20 cellular contexts compared by ENCODE assay signal in the genomic region with DNA sequence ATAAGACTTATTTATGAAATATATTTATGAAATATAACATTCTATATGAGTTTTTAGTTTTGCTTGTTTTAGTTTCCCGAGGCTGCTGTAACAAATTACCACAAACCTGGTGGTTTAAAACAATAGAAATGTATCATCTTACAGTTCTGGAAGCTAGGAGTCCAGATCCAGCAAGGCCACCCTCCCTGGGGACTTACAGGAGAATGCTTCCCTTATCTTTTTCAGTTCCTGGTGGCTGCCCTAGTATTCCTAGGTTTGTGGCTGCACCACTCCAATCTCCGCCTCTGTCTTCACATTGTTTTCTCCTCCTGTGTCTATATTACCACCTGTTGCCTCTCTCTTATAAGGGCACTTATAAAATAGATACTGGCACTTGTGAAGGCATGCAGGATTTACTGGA.
A peak's percentile ranks its signal among the peaks of the same experiment; 100 is the strongest.
DNase-seq lines count a peak whose midpoint lies in the region; TF ChIP-seq lines count a peak whose summit lies in the region.
"Had no signal": no experiment of that assay in that cellular context is flagged by ENCODE, and none has a peak within 500 bp of the region (broad histone marks: within the 10 kb centered on the region; RNA-seq: fewer than 3 reads in every experiment).

No MANE protein-coding gene starts in this region.

- H2AFZ ChIP-seq in neural progenitor cell (replicated peaks): no peak overlapping the region
- H2AFZ ChIP-seq: GM23248, PC-9 had no signal

- peak overlapping the region; percentile 35 for H3K4me2 ChIP-seq in neural progenitor cell
- H3K4me2 ChIP-seq: A549, PC-9 had no signal

- peaks cover 14% of the 10 kb centered on the region for H3F3A ChIP-seq in neural progenitor cell (ENCODE audit: low read depth)

- TF ChIP-seq CTCF in neural progenitor cell (IDR thresholded peaks at IDR 0.05): no peak

- H3K4me1 Mint-ChIP-seq in neural progenitor cell: peaks cover 3% of the 10 kb centered on the region
- H3K4me1 Mint-ChIP-seq: IgD-negative memory B cell had no signal

- H3K27ac Mint-ChIP-seq in neural progenitor cell: no peak overlapping the region
- H3K27ac Mint-ChIP-seq: IgD-negative memory B cell had no signal

- no peak overlapping the region for H3K27ac ChIP-seq in neural progenitor cell
- H3K27ac ChIP-seq: A549, GM23248, HL-60, PC-9, SJSA1 had no signal

- no peak overlapping the region for H3K4me3 ChIP-seq in neural progenitor cell
- H3K4me3 ChIP-seq: A549, GM23248, PC-9, SJSA1 had no signal

- no peaks in the 10 kb centered on the region for H3K27me3 Mint-ChIP-seq in neural progenitor cell (ENCODE audit: insufficient read depth, low read depth)
- H3K27me3 Mint-ChIP-seq: IgD-negative memory B cell had no signal

- no peaks in the 10 kb centered on the region for H3K9me3 ChIP-seq in neural progenitor cell (ENCODE audit: low read depth)
- H3K9me3 ChIP-seq: A549, SJSA1 had no signal

- no peaks in the 10 kb centered on the region for H4K20me1 ChIP-seq in neural progenitor cell (ENCODE audit: low read depth)

- H3K36me3 Mint-ChIP-seq in neural progenitor cell: no peaks in the 10 kb centered on the region
- H3K36me3 Mint-ChIP-seq: IgD-negative memory B cell had no signal

- no peak overlapping the region for H3K9ac ChIP-seq in neural progenitor cell
- H3K9ac ChIP-seq: GM23248 had no signal

- no peaks in the 10 kb centered on the region for H3K79me2 ChIP-seq in neural progenitor cell (ENCODE audit: low read depth)

- no peaks in the 10 kb centered on the region for H3K36me3 ChIP-seq in neural progenitor cell
- H3K36me3 ChIP-seq: SJSA1 had no signal

- H3K9me3 Mint-ChIP-seq in neural progenitor cell: no peaks in the 10 kb centered on the region
- H3K9me3 Mint-ChIP-seq: IgD-negative memory B cell had no signal

- H3K4me1 ChIP-seq in neural progenitor cell: peaks cover 32% of the 10 kb centered on the region
- H3K4me1 ChIP-seq: A549, SJSA1 had no signal

- H3K27me3 ChIP-seq in neural progenitor cell: no peaks in the 10 kb centered on the region
- H3K27me3 ChIP-seq: SJSA1 had no signal

- no peak overlapping the region for H3K4me3 Mint-ChIP-seq in neural progenitor cell
- H3K4me3 Mint-ChIP-seq: IgD-negative memory B cell had no signal

- DNase-seq in NCI-H510A treated with DMSO at 0.1 percent for 48 hours (lab: John Stamatoyannopoulos, UW): peak; percentile 32
- no peak for DNase-seq in NCI-H510A (lab: John Stamatoyannopoulos, UW)
- DNase-seq in NCI-H2107 treated with DMSO at 0.1 percent for 48 hours (lab: John Stamatoyannopoulos, UW; ENCODE audit: unreplicated experiment): peak; percentile 32
- DNase-seq in NCI-H69 (lab: John Stamatoyannopoulos, UW): peak; percentile 0
- no peak for DNase-seq in neural progenitor cell (ENCODE audit: low spot score)
- DNase-seq in NAMALWA (ENCODE audit: low spot score): no peak
- DNase-seq in NCI-H146 treated with DMSO at 0.1 percent for 48 hours (lab: John Stamatoyannopoulos, UW; ENCODE audit: unreplicated experiment): no peak
- DNase-seq in NCI-H2171 (lab: John Stamatoyannopoulos, UW): no peak
- DNase-seq: C1 segment of cervical spinal cord, DND-41, GM23248, Kasumi-1, NCI-H2081, NCI-H446 treated with DMSO at 0.1 percent for 48 hours, PC-9, T-helper 2 cell had no signal

Comparison
In these comparisons a context has a peak if more than half of its experiments do, and no peak if none do; other contexts are left out.
1. DNase-seq: peak in NCI-H510A treated with DMSO at 0.1 percent for 48 hours (single experiment), NCI-H2107 treated with DMSO at 0.1 percent for 48 hours (single experiment) and NCI-H69 (single experiment); none in NCI-H510A (single experiment), neural progenitor cell (single experiment), NAMALWA (single experiment), NCI-H146 treated with DMSO at 0.1 percent for 48 hours (single experiment) and NCI-H2171 (single experiment).